In the genomic region with DNA sequence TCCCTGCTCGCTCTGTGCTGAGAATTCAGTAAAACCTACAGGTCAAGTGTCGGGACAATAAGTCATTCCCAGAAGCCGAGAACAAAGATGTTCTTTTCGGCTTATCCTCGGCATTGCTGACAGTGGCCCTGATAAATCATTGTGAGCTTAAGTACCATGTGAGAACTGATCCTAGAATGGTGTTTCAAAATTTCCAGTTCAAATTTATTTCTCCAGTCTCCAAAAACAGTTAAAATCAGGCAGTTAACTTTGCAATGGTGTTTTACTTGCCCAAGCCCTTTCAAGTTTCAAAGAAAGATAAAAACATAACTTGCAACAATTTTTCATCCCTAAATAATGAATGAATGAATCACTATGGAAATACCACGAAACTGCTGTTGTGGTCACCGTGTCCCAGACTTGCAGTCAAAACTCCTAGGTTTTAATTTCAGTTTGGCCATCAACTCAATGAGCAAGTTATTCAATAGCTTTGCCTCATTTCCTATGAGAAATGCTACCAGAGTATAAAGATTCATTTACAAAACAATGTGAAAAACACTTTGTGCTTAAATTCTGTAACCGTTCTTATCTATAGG, we compare ENCODE assay signal across 10 cellular contexts. TPM values are rescaled to one million over a fixed set of nuclear protein-coding genes. Genes with fewer than 3 reads are reported as not detected.
DNase-seq lines count a peak whose midpoint lies in the region; ATAC-seq, FAIRE-seq and TF ChIP-seq lines count a peak whose summit lies in the region.
"Had no signal": no experiment of that assay in that cellular context is flagged by ENCODE, and none has a peak within 500 bp of the region (broad histone marks: within the 10 kb centered on the region; RNA-seq: fewer than 3 reads in every experiment).

No MANE protein-coding gene starts in this region.

- no peak for TF ChIP-seq POLR2A in endothelial cell of umbilical vein (IDR thresholded peaks at IDR 0.05; ENCODE audit: low read depth, low read length)

- no peak overlapping the region for H3K9ac ChIP-seq in endothelial cell of umbilical vein (replicated peaks; ENCODE audit: extremely low read depth, insufficient read depth, low read length)

- no peak overlapping the region for H2AFZ ChIP-seq in endothelial cell of umbilical vein (ENCODE audit: low read depth, low read length)

- no peak for ATAC-seq in stimulated activated naive CD8-positive, alpha-beta T cell treated with anti-CD3 and anti-CD28 coated beads, Interleukin-15, Interleukin-2, amounts not matched to agents 100 U/mL and 50 U/mL, for 24 hours

- H3K9me1 ChIP-seq in endothelial cell of umbilical vein (replicated peaks; ENCODE audit: control insufficient read depth, extremely low read depth, insufficient read depth, low read length), result no peaks in the 10 kb centered on the region

- no peaks in the 10 kb centered on the region for H3K27me3 ChIP-seq in endothelial cell of umbilical vein (ENCODE audit: control insufficient read depth in 2 of 2, insufficient read depth in 2 of 2, low read length in 2 of 2)
- H3K27me3 ChIP-seq: neutrophil had no signal

- TF ChIP-seq CTCF in endothelial cell of umbilical vein (IDR thresholded peaks at IDR 0.05; ENCODE audit: extremely low read depth in 1 of 2, insufficient read depth in 1 of 2, low read depth in 1 of 2, low read length in 2 of 2) (no peak), type B pancreatic cell (conservative IDR thresholded peaks at IDR 0.05) (no peak)

- POLR2A ChIA-PET in endothelial cell of umbilical vein (lab: Charles Lee), result no interaction called here

- H3K27ac ChIP-seq in endothelial cell of umbilical vein (ENCODE audit: insufficient read depth, low read depth, low read length), result no peak overlapping the region
- H3K27ac ChIP-seq: neutrophil, thoracic aorta had no signal

- H3K9me3 Mint-ChIP-seq in stimulated activated naive CD8-positive, alpha-beta T cell treated with anti-CD3 and anti-CD28 coated beads, Interleukin-15, Interleukin-2, amounts not matched to agents 100 ng/mL and 50 ng/mL, for 24 hours, result no peaks in the 10 kb centered on the region
- H3K9me3 Mint-ChIP-seq in type B pancreatic cell, result no peaks in the 10 kb centered on the region
- H3K9me3 Mint-ChIP-seq: dendritic cell treated with granulocyte-macrophage colony-stimulating factor and Interleukin-4, amounts not matched to agents 40 ng/mL and 50 ng/mL, for 4 days had no signal

- no peak overlapping the region for H3K4me3 ChIP-seq in endothelial cell of umbilical vein (replicated peaks in 1 of 3; ENCODE audit: insufficient read depth in 1 of 3, low read depth in 1 of 3, low read length in 3 of 3)
- H3K4me3 ChIP-seq: thoracic aorta had no signal

- H3K4me1 ChIP-seq in endothelial cell of umbilical vein (ENCODE audit: control insufficient read depth, extremely low read depth, insufficient read depth, low read length), result peaks cover 40% of the 10 kb centered on the region

- peak overlapping the region; percentile 71 for H3K27ac Mint-ChIP-seq in stimulated activated naive CD8-positive, alpha-beta T cell treated with anti-CD3 and anti-CD28 coated beads, Interleukin-15, Interleukin-2, amounts not matched to agents 100 ng/mL and 50 ng/mL, for 24 hours
- no peak overlapping the region for H3K27ac Mint-ChIP-seq in type B pancreatic cell

- no peaks in the 10 kb centered on the region for H3K27me3 Mint-ChIP-seq in stimulated activated naive CD8-positive, alpha-beta T cell treated with anti-CD3 and anti-CD28 coated beads, Interleukin-15, Interleukin-2, amounts not matched to agents 100 ng/mL and 50 ng/mL, for 24 hours
- no peaks in the 10 kb centered on the region for H3K27me3 Mint-ChIP-seq in type B pancreatic cell
- H3K27me3 Mint-ChIP-seq: dendritic cell treated with granulocyte-macrophage colony-stimulating factor and Interleukin-4, amounts not matched to agents 40 ng/mL and 50 ng/mL, for 4 days had no signal

- intact Hi-C loops in endothelial cell of umbilical vein (cut with micrococcal nuclease), result no loop called here

- H3K79me2 ChIP-seq in endothelial cell of umbilical vein (ENCODE audit: control insufficient read depth, insufficient read depth, low read length), result peaks cover 77% of the 10 kb centered on the region

- FAIRE-seq in endothelial cell of umbilical vein (lab: Jason Lieb, UNC), result no peak

- H3K36me3 Mint-ChIP-seq in stimulated activated naive CD8-positive, alpha-beta T cell treated with anti-CD3 and anti-CD28 coated beads, Interleukin-15, Interleukin-2, amounts not matched to agents 100 ng/mL and 50 ng/mL, for 24 hours (ENCODE audit: low read depth), result peaks cover 85% of the 10 kb centered on the region
- H3K36me3 Mint-ChIP-seq in type B pancreatic cell, result peaks cover 44% of the 10 kb centered on the region

- H4K20me1 ChIP-seq in endothelial cell of umbilical vein (replicated peaks; ENCODE audit: control insufficient read depth, extremely low read depth, insufficient read depth, low read length), result no peaks in the 10 kb centered on the region

- CTCF ChIA-PET in endothelial cell of umbilical vein (lab: Charles Lee), result interaction anchor here (1.7 to 3.7 kb wide), 2 partner anchors 8 to 11 kb away, joined by 5 to 14 read pairs; a partner anchor contains a TSS

- H3K36me3 ChIP-seq in endothelial cell of umbilical vein (ENCODE audit: control insufficient read depth in 2 of 2, extremely low read depth in 1 of 2, insufficient read depth in 2 of 2, low read length in 2 of 2), result peaks cover 16 to 19% of the 10 kb centered on the region in 2 experiments

- dilution Hi-C loops in endothelial cell of umbilical vein (cut with MboI; ENCODE audit: extremely low pct_ligation_motif_present, low sequenced_read_pairs), result no loop called here

- no peaks in the 10 kb centered on the region for H3K9me3 ChIP-seq in endothelial cell of umbilical vein (replicated peaks; ENCODE audit: control insufficient read depth, insufficient read depth, low read length)
- H3K9me3 ChIP-seq: neutrophil, thoracic aorta had no signal

- DNase-seq in stimulated activated naive CD8-positive, alpha-beta T cell treated with anti-CD3 and anti-CD28 coated beads, Interleukin-15, Interleukin-2, amounts not matched to agents 100 U/mL and 50 U/mL, for 24 hours, result no peak
- DNase-seq in endothelial cell of umbilical vein (ENCODE audit: low read depth, low spot score) (no peak), type B pancreatic cell (ENCODE audit: extremely low spot score, unreplicated experiment) (no peak), germinal center (ENCODE audit: low spot score) (no peak)
- no peak for DNase-seq in stimulated activated CD4-positive, alpha-beta T cell treated with anti-CD3 and anti-CD28 coated beads, Interleukin-1b, Interleukin-23, amount 100 ng/mL, for 48 hours
- DNase-seq: NCI-H1417 had no signal

- peak overlapping the region; percentile 94 for H3K4me2 ChIP-seq in endothelial cell of umbilical vein (ENCODE audit: insufficient read depth, low read length)

- H3K4me1 Mint-ChIP-seq in stimulated activated naive CD8-positive, alpha-beta T cell treated with anti-CD3 and anti-CD28 coated beads, Interleukin-15, Interleukin-2, amounts not matched to agents 100 ng/mL and 50 ng/mL, for 24 hours (ENCODE audit: low read depth), result peaks cover 62% of the 10 kb centered on the region
- peaks cover 51% of the 10 kb centered on the region for H3K4me1 Mint-ChIP-seq in type B pancreatic cell (ENCODE audit: unreplicated experiment)

- peak overlapping the region; percentile 35 for H3K4me3 Mint-ChIP-seq in stimulated activated naive CD8-positive, alpha-beta T cell treated with anti-CD3 and anti-CD28 coated beads, Interleukin-15, Interleukin-2, amounts not matched to agents 100 ng/mL and 50 ng/mL, for 24 hours
- peak overlapping the region; percentile 23 for H3K4me3 Mint-ChIP-seq in type B pancreatic cell

- BruUV-seq in endothelial cell of umbilical vein (replicated peaks; lab: Mats Ljungman, UMichigan), result no TSS peak

RNA-seq across cellular contexts. Expression of a gene that starts 4.3 kb away (rescaled TPM):
- total RNA-seq in endothelial cell of umbilical vein (107 and 114 TPM in 2 replicates), type B pancreatic cell (ENCODE audit: low replicate concordance) (75.6 and 81.8 TPM in 2 replicates)
- polyA plus RNA-seq in endothelial cell of umbilical vein, result 20.2 and 29.0 TPM in 2 replicates
- 52.0 and 63.6 TPM in 2 replicates for polyA plus RNA-seq in endothelial cell of umbilical vein (2011; cell fraction: cytosol; rRNA removed)
- polyA plus RNA-seq in endothelial cell of umbilical vein (2011; cell fraction: nucleus; rRNA removed), result 21.9 and 28.7 TPM in 2 replicates
- polyA plus RNA-seq in endothelial cell of umbilical vein (2012), result 124 and 221 TPM in 2 replicates
- 13.2 and 13.4 TPM in 2 replicates for polyA minus RNA-seq in endothelial cell of umbilical vein
- polyA minus RNA-seq in endothelial cell of umbilical vein (2011; cell fraction: cytosol; rRNA and poly(A)+ RNA removed), result 24.8 TPM
- polyA minus RNA-seq in endothelial cell of umbilical vein (2011; cell fraction: nucleus; rRNA and poly(A)+ RNA removed), result 34.2 and 44.0 TPM in 2 replicates

RNA-seq across cellular contexts. Expression of a gene that starts 8.6 kb away (rescaled TPM):
- total RNA-seq in endothelial cell of umbilical vein (not detected in 2 replicates), type B pancreatic cell (ENCODE audit: low replicate concordance) (0.46 and 0.52 TPM in 2 replicates)
- 0.02 and 0.04 TPM in 2 replicates for polyA plus RNA-seq in endothelial cell of umbilical vein
- polyA plus RNA-seq in endothelial cell of umbilical vein (2011; cell fraction: cytosol; rRNA removed), result 0.01 TPM in 1 of 2 replicates, not detected in the other
- 0.13 and 0.20 TPM in 2 replicates for polyA plus RNA-seq in endothelial cell of umbilical vein (2011; cell fraction: nucleus; rRNA removed)
- 0.11 and 0.15 TPM in 2 replicates for polyA plus RNA-seq in endothelial cell of umbilical vein (2012)
- not detected in 2 replicates for polyA minus RNA-seq in endothelial cell of umbilical vein
- not detected for polyA minus RNA-seq in endothelial cell of umbilical vein (2011; cell fraction: cytosol; rRNA and poly(A)+ RNA removed)
- not detected in 2 replicates for polyA minus RNA-seq in endothelial cell of umbilical vein (2011; cell fraction: nucleus; rRNA and poly(A)+ RNA removed)

RNA-seq across cellular contexts. Expression of a gene that starts 14.8 kb away (rescaled TPM):
- total RNA-seq in endothelial cell of umbilical vein (47.4 and 57.2 TPM in 2 replicates), type B pancreatic cell (ENCODE audit: low replicate concordance) (45.9 and 54.9 TPM in 2 replicates)
- 12.1 and 14.9 TPM in 2 replicates for polyA plus RNA-seq in endothelial cell of umbilical vein
- polyA plus RNA-seq in endothelial cell of umbilical vein (2011; cell fraction: cytosol; rRNA removed), result 26.1 and 28.8 TPM in 2 replicates
- polyA plus RNA-seq in endothelial cell of umbilical vein (2011; cell fraction: nucleus; rRNA removed), result 15.9 and 16.0 TPM in 2 replicates
- 43.9 and 54.5 TPM in 2 replicates for polyA plus RNA-seq in endothelial cell of umbilical vein (2012)
- 88.1 and 114 TPM in 2 replicates for polyA minus RNA-seq in endothelial cell of umbilical vein
- 126 TPM for polyA minus RNA-seq in endothelial cell of umbilical vein (2011; cell fraction: cytosol; rRNA and poly(A)+ RNA removed)
- polyA minus RNA-seq in endothelial cell of umbilical vein (2011; cell fraction: nucleus; rRNA and poly(A)+ RNA removed), result 17.4 and 22.8 TPM in 2 replicates

RNA-seq across cellular contexts. Expression of a gene that starts 20.8 kb away (rescaled TPM):
- total RNA-seq in endothelial cell of umbilical vein (299 and 304 TPM in 2 replicates), type B pancreatic cell (ENCODE audit: low replicate concordance) (71.9 and 75.9 TPM in 2 replicates)
- 323 and 387 TPM in 2 replicates for polyA plus RNA-seq in endothelial cell of umbilical vein
- polyA plus RNA-seq in endothelial cell of umbilical vein (2011; cell fraction: cytosol; rRNA removed), result 384 and 406 TPM in 2 replicates
- 161 and 176 TPM in 2 replicates for polyA plus RNA-seq in endothelial cell of umbilical vein (2011; cell fraction: nucleus; rRNA removed)
- 295 and 377 TPM in 2 replicates for polyA plus RNA-seq in endothelial cell of umbilical vein (2012)
- polyA minus RNA-seq in endothelial cell of umbilical vein, result 334 TPM in 2 replicates
- polyA minus RNA-seq in endothelial cell of umbilical vein (2011; cell fraction: cytosol; rRNA and poly(A)+ RNA removed), result 43.1 TPM
- polyA minus RNA-seq in endothelial cell of umbilical vein (2011; cell fraction: nucleus; rRNA and poly(A)+ RNA removed), result 47.0 and 69.2 TPM in 2 replicates

RNA-seq across cellular contexts. Expression of a gene that starts 46.8 kb away (rescaled TPM):
- total RNA-seq in endothelial cell of umbilical vein (92.5 and 93.2 TPM in 2 replicates), type B pancreatic cell (ENCODE audit: low replicate concordance) (73.0 and 110 TPM in 2 replicates)
- 75.8 and 90.1 TPM in 2 replicates for polyA plus RNA-seq in endothelial cell of umbilical vein
- polyA plus RNA-seq in endothelial cell of umbilical vein (2011; cell fraction: cytosol; rRNA removed), result 116 and 117 TPM in 2 replicates
- 290 and 328 TPM in 2 replicates for polyA plus RNA-seq in endothelial cell of umbilical vein (2011; cell fraction: nucleus; rRNA removed)
- 77.8 and 85.4 TPM in 2 replicates for polyA plus RNA-seq in endothelial cell of umbilical vein (2012)
- 67.7 and 82.1 TPM in 2 replicates for polyA minus RNA-seq in endothelial cell of umbilical vein
- polyA minus RNA-seq in endothelial cell of umbilical vein (2011; cell fraction: cytosol; rRNA and poly(A)+ RNA removed), result 65.2 TPM
- polyA minus RNA-seq in endothelial cell of umbilical vein (2011; cell fraction: nucleus; rRNA and poly(A)+ RNA removed), result 59.1 and 75.2 TPM in 2 replicates
